ENCODE assay signal across 8 cellular contexts in genomic region chr7:55019329-55019690, GRCh38. TPM values are rescaled to one million over a fixed set of nuclear protein-coding genes. Genes with fewer than 3 reads are reported as not detected.
DNase-seq lines count a peak whose midpoint lies in the region; TF ChIP-seq lines count a peak whose summit lies in the region.

No MANE protein-coding gene starts in this region.

- no peak for TF ChIP-seq CTCF in endothelial cell (IDR thresholded peaks at IDR 0.05; ENCODE audit: unreplicated experiment)

- H3K4me3 ChIP-seq in HUES64 (ENCODE audit: low read length), result peak overlapping the region; percentile 72

- H3K9me3 Mint-ChIP-seq in endothelial cell (ENCODE audit: unreplicated experiment), result no peaks in the 10 kb centered on the region

- H3K9me3 ChIP-seq in HUES64 (ENCODE audit: insufficient read depth, low read depth, low read length), result no peaks in the 10 kb centered on the region

- peaks cover 2% of the 10 kb centered on the region for H3K4me1 Mint-ChIP-seq in endothelial cell (ENCODE audit: unreplicated experiment)

- H3K4me3 Mint-ChIP-seq in endothelial cell (ENCODE audit: unreplicated experiment), result no peak overlapping the region

- WGBS in HUES64, result under 1% methylated on average over 52 of the region's 52 CpGs

- H3K27ac Mint-ChIP-seq in endothelial cell (ENCODE audit: unreplicated experiment), result no peak overlapping the region

- H3K36me3 Mint-ChIP-seq in endothelial cell (ENCODE audit: low read depth, unreplicated experiment), result no peaks in the 10 kb centered on the region

- H3K27me3 Mint-ChIP-seq in endothelial cell (ENCODE audit: unreplicated experiment), result peaks cover 18% of the 10 kb centered on the region

- DNase-seq in 8988T (peak; percentile 38), endothelial cell (ENCODE audit: low spot score) (peak; percentile 36), mucosa of gallbladder (ENCODE audit: low spot score) (peak; percentile 43), middle frontal gyrus (ENCODE audit: extremely low spot score, low spot score) (no peak), GF-D8 (lab: John Stamatoyannopoulos, UW) (no peak), germinal center (ENCODE audit: low spot score) (no peak), NCI-H748 treated with DMSO at 0.1 percent for 48 hours (lab: John Stamatoyannopoulos, UW) (no peak)

- H3K4me1 ChIP-seq in HUES64 (ENCODE audit: insufficient read depth, low read length), result no peaks in the 10 kb centered on the region

- no peaks in the 10 kb centered on the region for H3K36me3 ChIP-seq in HUES64 (ENCODE audit: insufficient read depth, low read length)

- H3K27me3 ChIP-seq in HUES64 (ENCODE audit: insufficient read depth, low read length), result peaks cover 84% of the 10 kb centered on the region

- no peak overlapping the region for H3K27ac ChIP-seq in HUES64 (ENCODE audit: low read depth, low read length)

- peak overlapping the region; percentile 61 for H3K9ac ChIP-seq in HUES64 (ENCODE audit: low read depth, low read length)

RNA-seq across cellular contexts. Expression of gene EGFR, which starts 0.5 kb away (rescaled TPM):
- 1.9 TPM for polyA plus RNA-seq in HUES64 (2013, experiment 1 of 2)
- polyA plus RNA-seq in HUES64 (2013, experiment 2 of 2), result 2.9 TPM
- total RNA-seq in endothelial cell (ENCODE audit: unreplicated experiment) (5.0 TPM), mucosa of gallbladder (87.3 TPM)

Comparison
In these comparisons a context has a peak if more than half of its experiments do, and no peak if none do; other contexts are left out.
1. DNase-seq: peak in 8988T (single experiment), endothelial cell (single experiment) and mucosa of gallbladder (single experiment); none in middle frontal gyrus (single experiment), GF-D8 (single experiment), germinal center (single experiment) and NCI-H748 treated with DMSO at 0.1 percent for 48 hours (single experiment).
2. RNA of gene EGFR, which starts 0.5 kb away (total RNA-seq): 87.3 TPM in mucosa of gallbladder (single experiment); 5.0 TPM in endothelial cell (single experiment); every median in the first group is over 10 times any median in the second.